25 cellular contexts compared by ENCODE assay signal in the genomic region with DNA sequence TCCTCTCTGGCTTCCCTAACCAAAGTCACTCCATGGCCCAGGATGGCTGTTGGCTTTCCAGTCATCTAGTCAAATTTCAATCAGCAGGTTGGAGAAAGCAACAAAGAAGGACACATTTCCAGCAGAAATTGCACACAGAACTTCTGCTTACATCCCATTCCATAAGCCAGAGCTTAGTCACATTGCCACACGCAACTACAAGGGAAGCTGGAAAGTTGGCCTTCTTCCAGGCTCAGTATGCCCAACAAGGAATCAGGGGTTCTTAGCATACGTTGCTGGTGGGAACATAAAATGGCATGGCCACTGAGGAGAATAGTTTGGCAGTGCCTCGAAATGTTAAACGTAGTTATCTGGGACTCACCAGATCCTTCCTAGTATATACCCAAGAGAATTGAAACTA. TPM values are rescaled to one million over a fixed set of nuclear protein-coding genes. Genes with fewer than 3 reads are reported as not detected.
DNase-seq lines count a peak whose midpoint lies in the region; ATAC-seq, FAIRE-seq and TF ChIP-seq lines count a peak whose summit lies in the region.
"Had no signal": no experiment of that assay in that cellular context is flagged by ENCODE, and none has a peak within 500 bp of the region (broad histone marks: within the 10 kb centered on the region; RNA-seq: fewer than 3 reads in every experiment).

No MANE protein-coding gene starts in this region.

- CTCF ChIA-PET in endothelial cell of umbilical vein (lab: Charles Lee) = interaction anchor here (0.6 kb wide), 1 partner anchor 33 kb away, joined by 3 read pairs; no protein-coding TSS in a partner anchor

- H3K4me3 ChIP-seq in endothelial cell of umbilical vein (replicated peaks in 1 of 3; ENCODE audit: insufficient read depth in 1 of 3, low read depth in 1 of 3, low read length in 3 of 3) (no peak overlapping the region), upper lobe of right lung (no peak overlapping the region), lower lobe of right lung (no peak overlapping the region)
- H3K4me3 ChIP-seq: A549; BLaER1 treated with 17β-estradiol and CSF1 and Interleukin-3, amounts not matched to agents 10 nM and 100 nM; GM12878; GM23338 had no signal

- no TSS peak for BruUV-seq in endothelial cell of umbilical vein (replicated peaks; lab: Mats Ljungman, UMichigan)

- H3K4me2 ChIP-seq in endothelial cell of umbilical vein (ENCODE audit: insufficient read depth, low read length) = no peak overlapping the region
- H3K4me2 ChIP-seq: A549; BLaER1 treated with 17β-estradiol and CSF1 and Interleukin-3, amounts not matched to agents 10 nM and 100 nM; GM23338 had no signal

- FAIRE-seq in endothelial cell of umbilical vein (lab: Jason Lieb, UNC) = no peak
- FAIRE-seq: A549, D721Med, GM12878, GM19239 had no signal

- TF ChIP-seq CTCF in endothelial cell of umbilical vein (IDR thresholded peaks at IDR 0.05; ENCODE audit: extremely low read depth in 1 of 2, insufficient read depth in 1 of 2, low read depth in 1 of 2, low read length in 2 of 2) (no peak), upper lobe of right lung (IDR thresholded peaks at IDR 0.05) (no peak), lower lobe of right lung (IDR thresholded peaks at IDR 0.05) (no peak)

- dilution Hi-C loops in endothelial cell of umbilical vein (cut with MboI; ENCODE audit: extremely low pct_ligation_motif_present, low sequenced_read_pairs) = no loop called here

- no peaks in the 10 kb centered on the region for H3K79me2 ChIP-seq in endothelial cell of umbilical vein (ENCODE audit: control insufficient read depth, insufficient read depth, low read length)

- H3K4me1 ChIP-seq in endothelial cell of umbilical vein (ENCODE audit: control insufficient read depth, extremely low read depth, insufficient read depth, low read length) (no peaks in the 10 kb centered on the region), upper lobe of right lung (no peaks in the 10 kb centered on the region), lower lobe of right lung (no peaks in the 10 kb centered on the region)
- H3K4me1 ChIP-seq: A549, BE2C had no signal

- H3K9me3 ChIP-seq in endothelial cell of umbilical vein (replicated peaks; ENCODE audit: control insufficient read depth, insufficient read depth, low read length) (no peaks in the 10 kb centered on the region), upper lobe of right lung (no peaks in the 10 kb centered on the region), lower lobe of right lung (no peaks in the 10 kb centered on the region)
- H3K9me3 ChIP-seq: A549, BE2C had no signal

- DNase-seq in M059J (ENCODE audit: low read depth) (peak; percentile 21), dermis blood vessel endothelial cell (peak; percentile 62), endothelial cell of umbilical vein (ENCODE audit: low read depth, low spot score) (peak; percentile 25), upper lobe of right lung (no peak), NCI-H774 (lab: John Stamatoyannopoulos, UW) (no peak), lower lobe of right lung (no peak)
- DNase-seq: 8988T; ACHN; AML-193; BE2C; CD4-positive, alpha-beta T cell; CD8-positive, alpha-beta memory T cell; DMS 273 treated with DMSO at 0.1 percent for 48 hours; DMS79; EL; GDM1; H9 had no signal

- ATAC-seq in HG03469 (IDR thresholded peaks at IDR 0.05; ENCODE audit: unreplicated experiment) (no peak), upper lobe of right lung (no peak), lower lobe of right lung (no peak)
- ATAC-seq: A549, GM12878, GM23338, HCT116 had no signal

- no peaks in the 10 kb centered on the region for H3K9me1 ChIP-seq in endothelial cell of umbilical vein (replicated peaks; ENCODE audit: control insufficient read depth, extremely low read depth, insufficient read depth, low read length)

- POLR2A ChIA-PET in endothelial cell of umbilical vein (lab: Charles Lee) = no interaction called here

- H3K27me3 ChIP-seq in endothelial cell of umbilical vein (ENCODE audit: control insufficient read depth in 2 of 2, insufficient read depth in 2 of 2, low read length in 2 of 2) = peaks cover 0 to 1% of the 10 kb centered on the region in 2 experiments
- no peaks in the 10 kb centered on the region for H3K27me3 ChIP-seq in upper lobe of right lung
- no peaks in the 10 kb centered on the region for H3K27me3 ChIP-seq in lower lobe of right lung (ENCODE audit: low read depth)
- H3K27me3 ChIP-seq: BLaER1 treated with 17β-estradiol and CSF1 and Interleukin-3, amounts not matched to agents 10 nM and 100 nM had no signal

- H3K27ac ChIP-seq in endothelial cell of umbilical vein (ENCODE audit: insufficient read depth, low read depth, low read length) = no peak overlapping the region
- H3K27ac ChIP-seq in upper lobe of right lung = no peak overlapping the region
- no peak overlapping the region for H3K27ac ChIP-seq in lower lobe of right lung
- H3K27ac ChIP-seq: A549; BLaER1 treated with 17β-estradiol and CSF1 and Interleukin-3, amounts not matched to agents 10 nM and 100 nM had no signal

- H3K9ac ChIP-seq in endothelial cell of umbilical vein (replicated peaks; ENCODE audit: extremely low read depth, insufficient read depth, low read length) = no peak overlapping the region
- H3K9ac ChIP-seq: BLaER1 treated with 17β-estradiol and CSF1 and Interleukin-3, amounts not matched to agents 10 nM and 100 nM had no signal

- H4K20me1 ChIP-seq in endothelial cell of umbilical vein (replicated peaks; ENCODE audit: control insufficient read depth, extremely low read depth, insufficient read depth, low read length) = no peaks in the 10 kb centered on the region
- H4K20me1 ChIP-seq: BLaER1 treated with 17β-estradiol and CSF1 and Interleukin-3, amounts not matched to agents 10 nM and 100 nM had no signal

- H2AFZ ChIP-seq in endothelial cell of umbilical vein (ENCODE audit: low read depth, low read length) = no peak overlapping the region
- H2AFZ ChIP-seq: GM23338 had no signal

- TF ChIP-seq POLR2A in endothelial cell of umbilical vein (IDR thresholded peaks at IDR 0.05; ENCODE audit: low read depth, low read length) = no peak

- intact Hi-C loops in endothelial cell of umbilical vein (cut with micrococcal nuclease) = no loop called here
- intact Hi-C loops in upper lobe of right lung (cut with DNase I) = no loop called here
- intact Hi-C loops in lower lobe of right lung (cut with DNase I) = no loop called here

- H3K36me3 ChIP-seq in endothelial cell of umbilical vein (ENCODE audit: control insufficient read depth in 2 of 2, extremely low read depth in 1 of 2, insufficient read depth in 2 of 2, low read length in 2 of 2) = no peaks in the 10 kb centered on the region
- H3K36me3 ChIP-seq in upper lobe of right lung = no peaks in the 10 kb centered on the region
- no peaks in the 10 kb centered on the region for H3K36me3 ChIP-seq in lower lobe of right lung
- H3K36me3 ChIP-seq: BE2C; BLaER1 treated with 17β-estradiol and CSF1 and Interleukin-3, amounts not matched to agents 10 nM and 100 nM had no signal

TF ChIP-seq in endothelial cell of umbilical vein, 7 proteins besides CTCF, POLR2A, EP300 and RAD21:
- no peak for TF ChIP-seq MYC (IDR thresholded peaks at IDR 0.05; ENCODE audit: low read depth, low read length)
- TF ChIP-seq MAX (IDR thresholded peaks at IDR 0.05; ENCODE audit: insufficient read depth, insufficient read length) = no peak
- TF ChIP-seq GATA2 (IDR thresholded peaks at IDR 0.05; ENCODE audit: insufficient read depth, insufficient read length, low read depth, low read length) = no peak
- no peak for TF ChIP-seq POLR2AphosphoS5 (IDR thresholded peaks at IDR 0.05; ENCODE audit: insufficient read depth, low read depth, low read length)
- no peak for TF ChIP-seq FOS (IDR thresholded peaks at IDR 0.05; ENCODE audit: borderline replicate concordance, insufficient read depth, low read length)
- TF ChIP-seq JUN (IDR thresholded peaks at IDR 0.05; ENCODE audit: borderline replicate concordance, insufficient read depth, insufficient read length, low read depth) = no peak
- no peak for TF ChIP-seq EZH2 (IDR thresholded peaks at IDR 0.05; ENCODE audit: borderline replicate concordance, low read depth, low read length, severe bottlenecking)

RNA-seq across cellular contexts. Expression of gene APPL2, which starts 9.3 kb away (rescaled TPM):
- 21.4 and 41.3 TPM in 2 replicates for total RNA-seq in M059J (2014; rRNA removed; shearing (Covaris generic))
- total RNA-seq in dermis blood vessel endothelial cell (21.4 and 22.1 TPM in 2 replicates), endothelial cell of umbilical vein (21.4 and 31.8 TPM in 2 replicates), upper lobe of right lung (30.9 TPM), lower lobe of right lung (34.0 TPM)
- polyA plus RNA-seq in endothelial cell of umbilical vein = 8.1 and 9.2 TPM in 2 replicates
- polyA plus RNA-seq in endothelial cell of umbilical vein (2011; cell fraction: cytosol; rRNA removed) = 11.0 and 11.6 TPM in 2 replicates
- polyA plus RNA-seq in endothelial cell of umbilical vein (2011; cell fraction: nucleus; rRNA removed) = 52.5 and 58.8 TPM in 2 replicates
- polyA plus RNA-seq in endothelial cell of umbilical vein (2012) = 21.9 and 23.1 TPM in 2 replicates
- 30.0 and 38.2 TPM in 2 replicates for polyA minus RNA-seq in endothelial cell of umbilical vein
- polyA minus RNA-seq in endothelial cell of umbilical vein (2011; cell fraction: cytosol; rRNA and poly(A)+ RNA removed) = 7.4 TPM
- polyA minus RNA-seq in endothelial cell of umbilical vein (2011; cell fraction: nucleus; rRNA and poly(A)+ RNA removed) = 59.7 and 67.9 TPM in 2 replicates

Comparison
In these comparisons a context has a peak if more than half of its experiments do, and no peak if none do; other contexts are left out.
1. DNase-seq: peak in M059J (single experiment), dermis blood vessel endothelial cell (single experiment) and endothelial cell of umbilical vein (single experiment); none in upper lobe of right lung (single experiment), NCI-H774 (single experiment) and lower lobe of right lung (single experiment).